8 cellular contexts compared by ENCODE assay signal in the genomic region with DNA sequence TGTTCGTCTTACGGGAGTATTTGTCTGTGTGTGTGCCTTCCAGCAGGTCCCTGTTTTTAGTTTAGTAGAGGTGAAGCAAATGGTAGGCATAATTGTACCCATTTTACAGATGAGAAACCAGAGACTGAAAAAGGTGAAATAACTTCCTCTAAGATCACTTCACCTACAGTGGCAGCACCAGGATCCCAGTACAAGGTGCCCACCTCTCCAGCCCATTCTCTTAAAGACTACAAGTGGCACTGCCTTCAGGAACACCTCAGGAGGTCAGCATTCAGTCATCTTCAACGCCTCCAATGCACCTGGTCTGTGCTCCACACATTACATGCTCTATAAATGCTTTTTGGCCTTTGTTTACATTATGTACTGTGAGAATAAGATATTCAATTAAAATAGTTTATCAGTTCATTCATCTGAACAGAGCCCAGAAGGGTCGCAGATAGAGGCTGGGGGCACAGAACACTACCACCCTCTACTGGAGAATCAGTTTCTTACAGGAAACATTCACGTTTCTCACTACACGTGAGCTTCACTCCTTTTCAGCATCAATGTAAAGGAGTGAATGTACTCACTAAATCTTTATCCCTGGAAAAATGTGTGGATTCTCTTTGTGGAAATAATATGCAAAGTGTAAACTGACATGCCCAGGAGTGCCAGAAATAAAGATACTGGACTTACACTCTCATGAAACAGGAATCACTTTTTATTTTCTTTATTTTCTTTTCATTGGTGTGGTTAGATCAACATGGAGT. TPM values are rescaled to one million over a fixed set of nuclear protein-coding genes. Genes with fewer than 3 reads are reported as not detected.
DNase-seq lines count a peak whose midpoint lies in the region; ATAC-seq and TF ChIP-seq lines count a peak whose summit lies in the region.

No MANE protein-coding gene starts in this region.

- peak; percentile 73 for TF ChIP-seq CTCF in A673 (conservative IDR thresholded peaks at IDR 0.05; ENCODE audit: low read depth, low read length)
- TF ChIP-seq CTCF in GM12874 (IDR thresholded peaks at IDR 0.05; ENCODE audit: insufficient read depth, low read depth, low read length): peak; percentile 63
- TF ChIP-seq CTCF in SU-DHL-6 (IDR thresholded peaks at IDR 0.05; ENCODE audit: insufficient read depth, low read length, poor library complexity, severe bottlenecking): peak; percentile 59
- TF ChIP-seq CTCF in heart left ventricle (IDR thresholded peaks at IDR 0.05): peak; percentile 45 to 72 (median 60)
- peak; percentile 41 to 53 (median 46) for TF ChIP-seq CTCF in testis (IDR thresholded peaks at IDR 0.05)

- TF ChIP-seq POLR2A in heart left ventricle (IDR thresholded peaks at IDR 0.05): no peak
- TF ChIP-seq POLR2A in testis (IDR thresholded peaks at IDR 0.05): no peak

- DNase-seq in A673 (ENCODE audit: low spot score) (peak; percentile 60), heart left ventricle (no peak), testis (peak; percentile 23), posterior vena cava (ENCODE audit: low spot score) (no peak)

- POLR2A ChIA-PET in A673 (lab: Charles Lee; ENCODE audit: low non-redundant PET): no interaction called here

- no peaks in the 10 kb centered on the region for H3K9me2 ChIP-seq in SU-DHL-6 (replicated peaks; ENCODE audit: insufficient read depth, low read length)

- H3K27ac ChIP-seq in A673 (ENCODE audit: low read depth, low read length, poor library complexity, severe bottlenecking) (no peak overlapping the region), SU-DHL-6 (ENCODE audit: low read depth, low read length) (no peak overlapping the region), heart left ventricle (peak overlapping the region in 3 of 12 donors; percentile 13 to 26 (median 13)), testis (no peak overlapping the region)

- no peaks in the 10 kb centered on the region for H3K79me2 ChIP-seq in SU-DHL-6 (ENCODE audit: insufficient read depth, low read length)

- H3K4me2 ChIP-seq in SU-DHL-6 (ENCODE audit: low read depth, low read length, poor library complexity, severe bottlenecking): no peak overlapping the region

- peaks cover 4% of the 10 kb centered on the region for H3K4me1 ChIP-seq in A673 (ENCODE audit: insufficient read depth, low read length, poor library complexity, severe bottlenecking)
- peaks cover 3 to 43% (median 11%) of the 10 kb centered on the region in 12 donors for H3K4me1 ChIP-seq in heart left ventricle
- no peaks in the 10 kb centered on the region for H3K4me1 ChIP-seq in testis

- ATAC-seq in heart left ventricle: peak in 3 of 4 donors; percentile 53 to 64 (median 61)
- ATAC-seq in GM21786 (IDR thresholded peaks at IDR 0.05; ENCODE audit: unreplicated experiment): no peak
- no peak for ATAC-seq in HG03135 (IDR thresholded peaks at IDR 0.05; ENCODE audit: unreplicated experiment)

- WGBS in heart left ventricle, 4 donors: 28 to 35% (median 33%) methylated on average over 6 of the region's 6 CpGs
- WGBS in testis, 2 donors: 48 to 54% methylated on average over 6 of the region's 6 CpGs

- BruUV-seq in A673 (replicated peaks; lab: Mats Ljungman, UMichigan): no TSS peak

- H3K27me3 ChIP-seq in A673 (replicated peaks; ENCODE audit: insufficient read depth, low read depth, low read length, poor library complexity) (no peaks in the 10 kb centered on the region), SU-DHL-6 (ENCODE audit: low read length) (no peaks in the 10 kb centered on the region), heart left ventricle (no peaks in the 10 kb centered on the region), testis (no peaks in the 10 kb centered on the region)

- intact Hi-C loops in A673 (cut with micrococcal nuclease; ENCODE audit: unreplicated experiment) (loop anchor here (1.0 to 10.0 kb wide), 4 partner anchors 153 to 421 kb away; no protein-coding TSS in a partner anchor), heart left ventricle (cut with DNase I) (loop anchor here in 6 of 10 donors (5.0 to 10.0 kb wide), 4 partner anchors 151 to 241 kb away; no protein-coding TSS in a partner anchor), testis (cut with DNase I; ENCODE audit: low total_unique reads) (loop anchor here (10.0 kb wide), 1 partner anchor 149 kb away; no protein-coding TSS in a partner anchor), posterior vena cava (cut with DNase I) (no loop called here)

- H3K36me3 ChIP-seq in A673 (ENCODE audit: insufficient read depth, low read length, poor library complexity, severe bottlenecking): no peaks in the 10 kb centered on the region
- no peaks in the 10 kb centered on the region for H3K36me3 ChIP-seq in SU-DHL-6 (ENCODE audit: low read length)
- H3K36me3 ChIP-seq in heart left ventricle: no peaks in the 10 kb centered on the region
- H3K36me3 ChIP-seq in testis (ENCODE audit: low read depth, missing control alignments): no peaks in the 10 kb centered on the region

- no peaks in the 10 kb centered on the region for H3K9me3 ChIP-seq in A673 (ENCODE audit: low read depth, low read length, poor library complexity, severe bottlenecking)
- H3K9me3 ChIP-seq in SU-DHL-6 (ENCODE audit: insufficient read depth, low read length): no peaks in the 10 kb centered on the region
- H3K9me3 ChIP-seq in heart left ventricle: peaks cover 0 to 7% (median 0%) of the 10 kb centered on the region in 12 donors
- no peaks in the 10 kb centered on the region for H3K9me3 ChIP-seq in testis

- H3K4me3 ChIP-seq in A673 (ENCODE audit: low read depth, low read length, poor library complexity, severe bottlenecking) (no peak overlapping the region), SU-DHL-6 (ENCODE audit: insufficient read depth, low read length, poor library complexity, severe bottlenecking) (no peak overlapping the region), heart left ventricle (no peak overlapping the region), testis (no peak overlapping the region)

- CTCF ChIA-PET in A673 (lab: Charles Lee): interaction anchor here (1.0 to 1.2 kb wide), 3 partner anchors 154 to 400 kb away, joined by 3 to 10 read pairs (median 6); no protein-coding TSS in a partner anchor

- H4K20me1 ChIP-seq in SU-DHL-6 (ENCODE audit: low read depth, low read length): no peaks in the 10 kb centered on the region

- no peak overlapping the region for H3K9ac ChIP-seq in SU-DHL-6 (ENCODE audit: low read length)

- no peak overlapping the region for H2AFZ ChIP-seq in SU-DHL-6 (ENCODE audit: low read depth, low read length, severe bottlenecking)

- H3F3A ChIP-seq in SU-DHL-6 (ENCODE audit: insufficient read depth): no peaks in the 10 kb centered on the region

RNA-seq across cellular contexts. Expression of a gene that starts 45.5 kb away (rescaled TPM):
- total RNA-seq in A673 (2021): 34.0 and 38.3 TPM in 2 replicates
- total RNA-seq in heart left ventricle: 100 to 1,000 TPM; 491 to 713 (median 575) TPM
- polyA plus RNA-seq in heart left ventricle: 100 to 1,000 TPM; 242 to 276 TPM
- 100 to 1,000 TPM; 128 to 137 TPM for total RNA-seq in testis
- 90.0 TPM for polyA plus RNA-seq in testis (ENCODE audit: insufficient read depth, low read depth, low replicate concordance)
- 100 to 1,000 TPM in 1 of 2 donors, 10 to 100 TPM in 1; 79.4 to 123 TPM for total RNA-seq in posterior vena cava

Comparison
In these comparisons a context has a peak if more than half of its experiments do, and no peak if none do; other contexts are left out.
1. DNase-seq: peak in A673 (single experiment) and testis (single experiment); none in heart left ventricle (0 of 5) and posterior vena cava (single experiment).
2. ATAC-seq: peak in heart left ventricle (3 of 4); none in GM21786 (single experiment) and HG03135 (single experiment).
3. intact Hi-C loops: an anchor here in A673 (1.0 to 10.0 kb wide), heart left ventricle (5.0 to 10.0 kb wide) and testis (10.0 kb wide); none called in posterior vena cava.
4. Peak in every context shown above with its lines, with median percentiles within 50 percentile points of each other: CTCF ChIP-seq.